Comparison of ENCODE assay signal across 20 cellular contexts in the genomic region with DNA sequence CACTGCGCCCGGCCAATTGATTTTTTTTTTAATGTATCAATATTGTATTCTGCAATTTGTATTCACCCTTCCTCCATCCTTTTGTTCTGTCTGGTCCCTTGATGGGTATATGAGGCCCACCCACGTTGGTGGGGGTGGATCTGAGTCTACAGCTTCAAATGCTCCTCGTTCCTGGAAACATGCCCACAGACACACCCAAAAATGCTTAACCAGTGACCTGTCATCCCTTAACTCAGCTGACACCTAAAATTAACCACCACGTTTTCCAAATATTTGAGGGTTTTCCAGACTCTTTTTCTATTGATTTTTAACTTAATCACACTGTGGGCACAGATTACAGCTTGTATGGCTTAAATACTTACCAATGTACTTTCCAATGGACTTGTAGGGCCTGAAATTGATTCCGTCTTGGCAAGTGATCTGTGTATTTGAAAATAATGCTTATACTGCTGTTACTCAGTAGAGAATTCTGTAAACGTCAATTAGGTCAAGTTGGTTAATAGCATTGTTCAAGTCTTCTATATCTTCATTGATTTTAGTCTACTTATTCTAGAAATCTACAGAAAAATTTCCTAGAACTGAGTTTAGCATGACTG. TPM values are rescaled to one million over a fixed set of nuclear protein-coding genes. Genes with fewer than 3 reads are reported as not detected.
DNase-seq lines count a peak whose midpoint lies in the region; ATAC-seq and TF ChIP-seq lines count a peak whose summit lies in the region.
"Had no signal": no experiment of that assay in that cellular context is flagged by ENCODE, and none has a peak within 500 bp of the region (broad histone marks: within the 10 kb centered on the region; RNA-seq: fewer than 3 reads in every experiment).

No MANE protein-coding gene starts in this region.

- H3K9me3 Mint-ChIP-seq in activated T-helper 17 cell treated with anti-CD3 and anti-CD28 coated beads, Interleukin-2, amount 50 U/mL, for 72 hours = no peaks in the 10 kb centered on the region
- H3K9me3 Mint-ChIP-seq: activated naive CD8-positive, alpha-beta T cell treated with anti-CD3 and anti-CD28 coated beads, Interleukin-2, amount 10 ng/mL, durations not matched to agents 7 days and 5 days; activated T-cell treated with anti-CD3 and anti-CD28 coated beads, Interleukin-2, amount 50 U/mL, for 24 hours; naive B cell had no signal

- CTCF ChIA-PET in HEK293 (lab: Yijun Ruan, JAX) = interaction anchor here (1.1 kb wide), 1 partner anchor 57 kb away, joined by 4 read pairs; no protein-coding TSS in a partner anchor

- POLR2A ChIA-PET in HEK293 (lab: Yijun Ruan, JAX) = no interaction called here

- TF ChIP-seq CTCF in HEK293 (tag by site-specific recombination; IDR thresholded peaks at IDR 0.05) = no peak

- peaks cover 21 to 37% of the 10 kb centered on the region in 2 experiments for H3K36me3 ChIP-seq in HEK293 (ENCODE audit: control insufficient read depth in 2 of 2, insufficient read depth in 1 of 2, low read length in 2 of 2)
- H3K36me3 ChIP-seq: colonic mucosa had no signal

- no peaks in the 10 kb centered on the region for H3K4me1 ChIP-seq in HEK293 (ENCODE audit: control insufficient read depth, insufficient read depth, low read length)
- H3K4me1 ChIP-seq: colonic mucosa, heart right ventricle, SJCRH30 had no signal

- peak overlapping the region; percentile 34 for H3K27ac Mint-ChIP-seq in activated T-helper 17 cell treated with anti-CD3 and anti-CD28 coated beads, Interleukin-2, amount 50 U/mL, for 72 hours
- H3K27ac Mint-ChIP-seq: activated naive CD8-positive, alpha-beta T cell treated with anti-CD3 and anti-CD28 coated beads, Interleukin-2, amount 10 ng/mL, durations not matched to agents 7 days and 5 days had no signal

- no peak overlapping the region for H3K4me3 Mint-ChIP-seq in activated T-helper 17 cell treated with anti-CD3 and anti-CD28 coated beads, Interleukin-2, amount 50 U/mL, for 72 hours
- H3K4me3 Mint-ChIP-seq: activated naive CD8-positive, alpha-beta T cell treated with anti-CD3 and anti-CD28 coated beads, Interleukin-2, amount 10 ng/mL, durations not matched to agents 7 days and 5 days; activated T-cell treated with anti-CD3 and anti-CD28 coated beads, Interleukin-2, amount 50 U/mL, for 24 hours had no signal

- H3K4me1 Mint-ChIP-seq in activated T-helper 17 cell treated with anti-CD3 and anti-CD28 coated beads, Interleukin-2, amount 50 U/mL, for 72 hours = peaks cover 3% of the 10 kb centered on the region
- H3K4me1 Mint-ChIP-seq: naive B cell had no signal

- no peak overlapping the region for H3K4me3 ChIP-seq in HEK293 (ENCODE audit: low read depth, low read length)
- H3K4me3 ChIP-seq: colonic mucosa, heart right ventricle, SJCRH30, thoracic aorta had no signal

- H3K27me3 Mint-ChIP-seq in activated T-helper 17 cell treated with anti-CD3 and anti-CD28 coated beads, Interleukin-2, amount 50 U/mL, for 72 hours = no peaks in the 10 kb centered on the region
- H3K27me3 Mint-ChIP-seq: activated naive CD8-positive, alpha-beta T cell treated with anti-CD3 and anti-CD28 coated beads, Interleukin-2, amount 10 ng/mL, durations not matched to agents 7 days and 5 days; activated T-cell treated with anti-CD3 and anti-CD28 coated beads, Interleukin-2, amount 50 U/mL, for 24 hours; naive B cell had no signal

- peaks cover 47% of the 10 kb centered on the region for H3K36me3 Mint-ChIP-seq in activated T-helper 17 cell treated with anti-CD3 and anti-CD28 coated beads, Interleukin-2, amount 50 U/mL, for 72 hours (ENCODE audit: low read depth)

- intact Hi-C loops in cardiac septum (cut with DNase I) = no loop called here
- intact Hi-C loops in left colon (cut with DNase I, micrococcal nuclease) = no loop called here

- no peaks in the 10 kb centered on the region for H3K9me3 ChIP-seq in HEK293 (ENCODE audit: control insufficient read depth, insufficient read depth, low read depth, low read length)
- H3K9me3 ChIP-seq: colonic mucosa, heart right ventricle, SJCRH30, thoracic aorta had no signal

- H3K27ac ChIP-seq in HEK293 (ENCODE audit: extremely low read depth, low read depth, low read length) = no peak overlapping the region
- H3K27ac ChIP-seq: colonic mucosa, heart right ventricle, SJCRH30, thoracic aorta had no signal

- DNase-seq in AG08395 (ENCODE audit: low spot score) = peak; percentile 33
- peak; percentile 23 for DNase-seq in iris pigment epithelial cell (ENCODE audit: low read depth)
- no peak for DNase-seq in cardiac septum (ENCODE audit: low spot score)
- DNase-seq in DMS153 treated with DMSO at 0.1 percent for 48 hours (lab: John Stamatoyannopoulos, UW; ENCODE audit: unreplicated experiment) = no peak
- no peak for DNase-seq in left colon
- DNase-seq: ACHN; activated CD4-positive, alpha-beta T cell treated with anti-CD3 and anti-CD28 coated beads, Interleukin-2, amount 50 U/mL, for 4 hours; activated naive CD8-positive, alpha-beta T cell treated with anti-CD3 and anti-CD28 coated beads, Interleukin-2, amount 10 ng/mL, durations not matched to agents 7 days and 5 days; activated T-cell treated with anti-CD3 and anti-CD28 coated beads, Interleukin-2, amount 50 U/mL, for 24 hours; colonic mucosa; COR-L47; heart right ventricle; naive B cell; NCI-H1048; NCI-H2171 had no signal

- no peak for ATAC-seq in activated T-helper 17 cell treated with anti-CD3 and anti-CD28 coated beads, Interleukin-2, amount 50 U/mL, for 72 hours (replicated peaks)
- no peak for ATAC-seq in HG02642 (IDR thresholded peaks at IDR 0.05; ENCODE audit: poor library complexity, unreplicated experiment)
- ATAC-seq in left colon = no peak
- ATAC-seq: heart right ventricle had no signal

TF ChIP-seq in HEK293, 187 proteins besides CTCF, POLR2A, EP300 and RAD21:
- 0 out of 2 replicates have a peak, but pooled peaks have one; percentile 33 for TF ChIP-seq EGR2 (tag by site-specific recombination; IDR thresholded peaks at IDR 0.05; ENCODE audit: low read depth)
- no peak for TF ChIP-seq HOXD13 (CRISPR knock-in tag; IDR thresholded peaks at IDR 0.05; ENCODE audit: borderline replicate concordance)
- peak; percentile 59 for TF ChIP-seq ZFHX2 (tag by site-specific recombination; conservative IDR thresholded peaks at IDR 0.05)

RNA-seq across cellular contexts. Expression of gene CYP27C1, which starts 34.4 kb away (rescaled TPM):
- total RNA-seq in activated T-helper 17 cell treated with anti-CD3 and anti-CD28 coated beads, Interleukin-2, amount 50 U/mL, for 72 hours = not detected
- total RNA-seq in cardiac septum (not detected), left colon (under 1 TPM; 0.12 to 0.34 TPM)
- total RNA-seq: activated naive CD8-positive, alpha-beta T cell treated with anti-CD3 and anti-CD28 coated beads, Interleukin-2, amount 10 ng/mL, durations not matched to agents 7 days and 5 days had no signal

RNA-seq across cellular contexts. Expression of gene ERCC3, which starts 39.5 kb away (rescaled TPM):
- total RNA-seq in activated T-helper 17 cell treated with anti-CD3 and anti-CD28 coated beads, Interleukin-2, amount 50 U/mL, for 72 hours = 10 to 100 TPM; 51.6 to 58.2 TPM
- total RNA-seq in cardiac septum (23.4 TPM), left colon (10 to 100 TPM; 27.9 to 30.0 TPM)

Comparison
In these comparisons a context has a peak if more than half of its experiments do, and no peak if none do; other contexts are left out.
1. DNase-seq: peak in AG08395 (single experiment) and iris pigment epithelial cell (single experiment); none in cardiac septum (single experiment), DMS153 treated with DMSO at 0.1 percent for 48 hours (single experiment) and left colon (0 of 2).